Comparison of ENCODE assay signal across 20 cellular contexts in genomic region chr3:147398841-147399534, GRCh38. TPM values are rescaled to one million over a fixed set of nuclear protein-coding genes. Genes with fewer than 3 reads are reported as not detected.
DNase-seq lines count a peak whose midpoint lies in the region; ATAC-seq, FAIRE-seq and TF ChIP-seq lines count a peak whose summit lies in the region.
"Had no signal": no experiment of that assay in that cellular context is flagged by ENCODE, and none has a peak within 500 bp of the region (broad histone marks: within the 10 kb centered on the region; RNA-seq: fewer than 3 reads in every experiment).

No MANE protein-coding gene starts in this region.

- H3K4me1 Mint-ChIP-seq in natural killer cell = peaks cover 0 to 3% of the 10 kb centered on the region in 2 donors

- H3K4me3 ChIP-seq in HUES64 (ENCODE audit: low read length) (peak overlapping the region; percentile 60), mammary epithelial cell (replicated peaks in 1 of 3; ENCODE audit: insufficient read depth in 1 of 3, low read depth in 2 of 3, low read length in 3 of 3) (no peak overlapping the region), HepG2 (replicated peaks in 1 of 3; ENCODE audit: insufficient read depth in 1 of 3, low read depth in 2 of 3, low read length in 3 of 3) (no peak overlapping the region)
- H3K4me3 ChIP-seq: GM12878 had no signal

- H3K36me3 Mint-ChIP-seq in natural killer cell = peaks cover 14% of the 10 kb centered on the region

- no peaks in the 10 kb centered on the region for H4K20me1 ChIP-seq in mammary epithelial cell (ENCODE audit: insufficient read depth, low read length)
- no peaks in the 10 kb centered on the region for H4K20me1 ChIP-seq in HepG2 (ENCODE audit: insufficient read depth, low read length)

- no peak overlapping the region for H3K27ac Mint-ChIP-seq in natural killer cell

- H3K4me1 ChIP-seq in HUES64 (ENCODE audit: insufficient read depth, low read length) (peaks cover 65% of the 10 kb centered on the region), mammary epithelial cell (ENCODE audit: insufficient read depth, low read length) (no peaks in the 10 kb centered on the region), HepG2 (ENCODE audit: insufficient read depth, low read length) (no peaks in the 10 kb centered on the region)

- H3K9ac ChIP-seq in HUES64 (ENCODE audit: low read depth, low read length) (no peak overlapping the region; the same call in 1 of the 2 replicates), mammary epithelial cell (ENCODE audit: insufficient read depth, low read length) (no peak overlapping the region), HepG2 (ENCODE audit: insufficient read depth, low read depth, low read length) (no peak overlapping the region)

- H3K4me3 Mint-ChIP-seq in natural killer cell = no peak overlapping the region

- H3K9me3 Mint-ChIP-seq in natural killer cell = peaks cover 3 to 5% of the 10 kb centered on the region in 2 donors

- in situ Hi-C loops in mammary epithelial cell (cut with MboI; ENCODE audit: low sequenced_read_pairs in 2 of 2) = no loop called here
- in situ Hi-C loops in HepG2 (cut with HindIII; ENCODE audit: extremely low pct_ligation_motif_present, low pct_unique_long_range_greater_than_20kb) = no loop called here

- H3K36me3 ChIP-seq in HUES64 (ENCODE audit: insufficient read depth, low read length) (no peaks in the 10 kb centered on the region), mammary epithelial cell (ENCODE audit: insufficient read depth, low read length) (no peaks in the 10 kb centered on the region), HepG2 (replicated peaks in 1 of 2; ENCODE audit: control insufficient read depth in 1 of 2, insufficient read depth in 2 of 2, low read length in 2 of 2) (no peaks in the 10 kb centered on the region)

- TF ChIP-seq EP300 in HepG2 (IDR thresholded peaks at IDR 0.05; ENCODE audit: low read depth in 2 of 2, low read length in 2 of 2) (no peak), HepG2 (CRISPR knock-in tag; IDR thresholded peaks at IDR 0.05; ENCODE audit: borderline replicate concordance) (no peak)

- intact Hi-C loops in mammary epithelial cell (cut with micrococcal nuclease) = no loop called here
- intact Hi-C loops in HepG2 (cut with micrococcal nuclease; ENCODE audit: unreplicated experiment) = no loop called here
- intact Hi-C loops in natural killer cell (cut with micrococcal nuclease) = no loop called here

- ATAC-seq in HepG2 = no peak
- no peak for ATAC-seq in HG02938 (IDR thresholded peaks at IDR 0.05; ENCODE audit: unreplicated experiment)
- no peak for ATAC-seq in natural killer cell
- ATAC-seq: GM12878 had no signal

- no peaks in the 10 kb centered on the region for H3K9me3 ChIP-seq in HUES64 (ENCODE audit: insufficient read depth, low read depth, low read length)
- H3K9me3 ChIP-seq in mammary epithelial cell (replicated peaks; ENCODE audit: insufficient read depth, low read length) = no peaks in the 10 kb centered on the region
- no peaks in the 10 kb centered on the region for H3K9me3 ChIP-seq in HepG2 (ENCODE audit: low read length)

- H2AFZ ChIP-seq in mammary epithelial cell (ENCODE audit: low read depth, low read length) = no peak overlapping the region
- no peak overlapping the region for H2AFZ ChIP-seq in HepG2 (ENCODE audit: low read length)

- no TSS peak for BruUV-seq in mammary epithelial cell (replicated peaks; lab: Mats Ljungman, UMichigan)
- no TSS peak for BruUV-seq in HepG2 (replicated peaks; lab: Mats Ljungman, UMichigan)

- peaks cover 54 to 57% of the 10 kb centered on the region in 2 donors for H3K27me3 Mint-ChIP-seq in natural killer cell (ENCODE audit: low read depth in 2 of 2)

- WGBS in HUES64 = 53% methylated on average over 2 of the region's 2 CpGs
- WGBS in mammary epithelial cell (ENCODE audit: low coverage, missing lambda C conversion rate) = 58% methylated on average over 2 of the region's 2 CpGs
- WGBS in HepG2 (ENCODE audit: low lambda C conversion rate) = 47% methylated on average over 2 of the region's 2 CpGs

- no peak for TF ChIP-seq RAD21 in HepG2 (CRISPR knock-in tag; IDR thresholded peaks at IDR 0.05)

- no peak for TF ChIP-seq CTCF in mammary epithelial cell (conservative IDR thresholded peaks at IDR 0.05 in 1 of 2, IDR thresholded peaks at IDR 0.05 in 1 of 2; ENCODE audit: extremely low read depth in 1 of 2, insufficient read depth in 1 of 2, low read depth in 1 of 2, low read length in 2 of 2)
- no peak for TF ChIP-seq CTCF in HepG2 (CRISPR knock-in tag; IDR thresholded peaks at IDR 0.05)
- no peak for TF ChIP-seq CTCF in natural killer cell (IDR thresholded peaks at IDR 0.05)

- TF ChIP-seq POLR2A in HepG2 (IDR thresholded peaks at IDR 0.05; ENCODE audit: insufficient read depth in 1 of 2, low read depth in 2 of 2, low read length in 2 of 2) = no peak

- H3K79me2 ChIP-seq in mammary epithelial cell (ENCODE audit: insufficient read depth, low read length) = no peaks in the 10 kb centered on the region
- H3K79me2 ChIP-seq in HepG2 (ENCODE audit: insufficient read depth, low read length) = no peaks in the 10 kb centered on the region

- H3K27ac ChIP-seq in HUES64 (ENCODE audit: low read depth, low read length) (no peak overlapping the region), mammary epithelial cell (ENCODE audit: insufficient read depth, low read depth, low read length) (no peak overlapping the region), HepG2 (ENCODE audit: extremely low read length, insufficient read depth, low read length) (no peak overlapping the region)

- POLR2A ChIA-PET in HepG2 (lab: Yijun Ruan, JAX) = no interaction called here

- DNase-seq in DMS53 (lab: John Stamatoyannopoulos, UW) = peak; percentile 81
- DNase-seq in mammary epithelial cell = peak; percentile 24
- DNase-seq in HepG2 (ENCODE audit: low spot score) = no peak
- no peak for DNase-seq in activated T-cell treated with anti-CD3 and anti-CD28 coated beads for 4 hours
- no peak for DNase-seq in natural killer cell
- DNase-seq in cerebellar nuclear complex (lab: John Stamatoyannopoulos, UW) = no peak
- DNase-seq: DMS 273 treated with DMSO at 0.1 percent for 48 hours, foreskin fibroblast, HCEC 1CT, midbrain, NCI-H2029 treated with DMSO at 0.1 percent for 48 hours, SHP77 had no signal

- dilution Hi-C loops in mammary epithelial cell (cut with HindIII; ENCODE audit: low sequenced_read_pairs) = no loop called here

- H3K4me2 ChIP-seq in mammary epithelial cell (ENCODE audit: insufficient read depth, low read depth, low read length) = no peak overlapping the region
- H3K4me2 ChIP-seq in HepG2 (ENCODE audit: low read depth, low read length) = no peak overlapping the region

- CTCF ChIA-PET in mammary epithelial cell (lab: Charles Lee; ENCODE audit: low non-redundant PET) (no interaction called here), HepG2 (lab: Yijun Ruan, JAX; ENCODE audit: low intra/inter-chr PET ratio, low total read pairs) (no interaction called here)

- H3K27me3 ChIP-seq in HUES64 (ENCODE audit: insufficient read depth, low read length) (peaks cover 99% of the 10 kb centered on the region), mammary epithelial cell (ENCODE audit: insufficient read depth, low read length) (peaks cover 31% of the 10 kb centered on the region), HepG2 (ENCODE audit: control insufficient read depth in 1 of 2, insufficient read depth in 2 of 2, low read length in 2 of 2) (peaks cover 1 to 19% of the 10 kb centered on the region in 2 experiments; a peak in 4 of 5 replicates)

- FAIRE-seq in HepG2 (lab: Jason Lieb, UNC) = no peak
- FAIRE-seq: colon, GM12878 had no signal

RNA-seq across cellular contexts. Expression of gene ZIC4, which starts 7.4 kb away (rescaled TPM):
- 0.40 TPM for polyA plus RNA-seq in HUES64 (2013, experiment 1 of 2)
- 2.3 TPM for polyA plus RNA-seq in HUES64 (2013, experiment 2 of 2)
- total RNA-seq in mammary epithelial cell = under 1 TPM in 1 of 2 donors, not detected in 1; 0.17 TPM
- not detected for polyA plus RNA-seq in mammary epithelial cell
- not detected for polyA minus RNA-seq in mammary epithelial cell
- total RNA-seq in HepG2 (2016; rRNA removed; fragmentation: Illumina TruSeq; extraction: Trizol) = not detected in 2 replicates
- total RNA-seq in HepG2 (2016; cell fraction: cytosol; rRNA removed; fragmentation: Illumina TruSeq; extraction: Trizol; ENCODE audit: low read depth) = not detected in 2 replicates
- not detected in 2 replicates for total RNA-seq in HepG2 (2016; cell fraction: insoluble cytoplasmic fraction; rRNA removed; fragmentation: Illumina TruSeq; extraction: Trizol)
- not detected in 2 replicates for total RNA-seq in HepG2 (2016; cell fraction: membrane; rRNA removed; fragmentation: Illumina TruSeq; extraction: Trizol)
- not detected in 2 replicates for total RNA-seq in HepG2 (2016; cell fraction: nucleus; rRNA removed; fragmentation: Illumina TruSeq; extraction: Trizol)
- not detected in 2 replicates for polyA plus RNA-seq in HepG2 (2011; rRNA removed)
- not detected in 2 replicates for polyA plus RNA-seq in HepG2 (2011; cell fraction: cytosol; rRNA removed)
- polyA plus RNA-seq in HepG2 (2011; cell fraction: nucleus; rRNA removed) = not detected in 2 replicates
- not detected in 2 replicates for polyA plus RNA-seq in HepG2 (2012)
- polyA plus RNA-seq in HepG2 (2016; cell fraction: cytosol; fragmentation: Illumina TruSeq; extraction: Trizol; ENCODE audit: low read depth) = not detected in 2 replicates
- not detected in 2 replicates for polyA plus RNA-seq in HepG2 (2016; cell fraction: insoluble cytoplasmic fraction; fragmentation: Illumina TruSeq; extraction: Trizol; ENCODE audit: low read depth)
- polyA plus RNA-seq in HepG2 (2016; cell fraction: membrane; fragmentation: Illumina TruSeq; extraction: Trizol; ENCODE audit: low read depth) = not detected in 2 replicates
- not detected in 2 replicates for polyA plus RNA-seq in HepG2 (2016; cell fraction: nucleus; fragmentation: Illumina TruSeq; extraction: Trizol; ENCODE audit: insufficient read depth, low read depth)
- not detected in 2 replicates for polyA minus RNA-seq in HepG2 (2011; rRNA and poly(A)+ RNA removed; ENCODE audit: low replicate concordance)
- not detected in 2 replicates for polyA minus RNA-seq in HepG2 (2011; cell fraction: cytosol; rRNA and poly(A)+ RNA removed)
- not detected in 2 replicates for polyA minus RNA-seq in HepG2 (2011; cell fraction: nucleus; rRNA and poly(A)+ RNA removed)
- total RNA-seq in natural killer cell = not detected
- total RNA-seq: GM12878; renal cortical epithelial cell; T-helper 1 cell treated with Interleukin-12 subunit alpha and Interleukin-12 subunit beta and Interleukin-4 antibody, amounts not matched to agents 30 ng/mL and 1 ng/mL, for 36 hours had no signal
- polyA plus RNA-seq: AG04450, CD14-positive monocyte, GM12878 had no signal

RNA-seq across cellular contexts. Expression of gene ZIC1, which starts 10.2 kb away (rescaled TPM):
- polyA plus RNA-seq in HUES64 (2013, experiment 1 of 2) = 5.2 TPM
- polyA plus RNA-seq in HUES64 (2013, experiment 2 of 2) = 19.0 TPM
- under 1 TPM in 1 of 2 donors, not detected in 1; under 0.01 TPM for total RNA-seq in mammary epithelial cell
- polyA plus RNA-seq in mammary epithelial cell = not detected
- not detected for polyA minus RNA-seq in mammary epithelial cell
- not detected in 2 replicates for total RNA-seq in HepG2 (2016; rRNA removed; fragmentation: Illumina TruSeq; extraction: Trizol)
- total RNA-seq in HepG2 (2016; cell fraction: cytosol; rRNA removed; fragmentation: Illumina TruSeq; extraction: Trizol; ENCODE audit: low read depth) = not detected in 2 replicates
- not detected in 2 replicates for total RNA-seq in HepG2 (2016; cell fraction: insoluble cytoplasmic fraction; rRNA removed; fragmentation: Illumina TruSeq; extraction: Trizol)
- not detected in 2 replicates for total RNA-seq in HepG2 (2016; cell fraction: membrane; rRNA removed; fragmentation: Illumina TruSeq; extraction: Trizol)
- total RNA-seq in HepG2 (2016; cell fraction: nucleus; rRNA removed; fragmentation: Illumina TruSeq; extraction: Trizol) = not detected in 2 replicates
- polyA plus RNA-seq in HepG2 (2011; rRNA removed) = not detected in 2 replicates
- not detected in 2 replicates for polyA plus RNA-seq in HepG2 (2011; cell fraction: cytosol; rRNA removed)
- not detected in 2 replicates for polyA plus RNA-seq in HepG2 (2011; cell fraction: nucleus; rRNA removed)
- not detected in 2 replicates for polyA plus RNA-seq in HepG2 (2012)
- polyA plus RNA-seq in HepG2 (2016; cell fraction: cytosol; fragmentation: Illumina TruSeq; extraction: Trizol; ENCODE audit: low read depth) = not detected in 2 replicates
- polyA plus RNA-seq in HepG2 (2016; cell fraction: insoluble cytoplasmic fraction; fragmentation: Illumina TruSeq; extraction: Trizol; ENCODE audit: low read depth) = not detected in 2 replicates
- not detected in 2 replicates for polyA plus RNA-seq in HepG2 (2016; cell fraction: membrane; fragmentation: Illumina TruSeq; extraction: Trizol; ENCODE audit: low read depth)
- polyA plus RNA-seq in HepG2 (2016; cell fraction: nucleus; fragmentation: Illumina TruSeq; extraction: Trizol; ENCODE audit: insufficient read depth, low read depth) = not detected in 2 replicates
- not detected in 2 replicates for polyA minus RNA-seq in HepG2 (2011; rRNA and poly(A)+ RNA removed; ENCODE audit: low replicate concordance)
- polyA minus RNA-seq in HepG2 (2011; cell fraction: cytosol; rRNA and poly(A)+ RNA removed) = not detected in 2 replicates
- not detected in 2 replicates for polyA minus RNA-seq in HepG2 (2011; cell fraction: nucleus; rRNA and poly(A)+ RNA removed)
- total RNA-seq in natural killer cell = not detected
- total RNA-seq: GM12878; renal cortical epithelial cell; T-helper 1 cell treated with Interleukin-12 subunit alpha and Interleukin-12 subunit beta and Interleukin-4 antibody, amounts not matched to agents 30 ng/mL and 1 ng/mL, for 36 hours had no signal
- polyA plus RNA-seq: AG04450, CD14-positive monocyte, GM12878 had no signal

Comparison
In these comparisons a context has a peak if more than half of its experiments do, and no peak if none do; other contexts are left out.
1. DNase-seq: peak in DMS53 (single experiment) and mammary epithelial cell (single experiment); none in HepG2 (single experiment), activated T-cell treated with anti-CD3 and anti-CD28 coated beads for 4 hours (single experiment), natural killer cell (single experiment) and cerebellar nuclear complex (0 of 2).